8 cellular contexts compared by ENCODE assay signal in genomic region chrX:12956704-12957541, GRCh38. TPM values are rescaled to one million over a fixed set of nuclear protein-coding genes. Genes with fewer than 3 reads are reported as not detected.
DNase-seq lines count a peak whose midpoint lies in the region; ATAC-seq and TF ChIP-seq lines count a peak whose summit lies in the region.

No MANE protein-coding gene starts in this region.

- no peaks in the 10 kb centered on the region for H3K36me3 ChIP-seq in stomach

- TF ChIP-seq CTCF in stomach (IDR thresholded peaks at IDR 0.05), result no peak
- no peak for TF ChIP-seq CTCF in dorsolateral prefrontal cortex (IDR thresholded peaks at IDR 0.05 in 54 of 56, conservative IDR thresholded peaks at IDR 0.05 in 2 of 56; ENCODE audit: low read depth in 1 of 56, partially characterized antibody in 56 of 56)

- no peak for TF ChIP-seq EP300 in stomach (IDR thresholded peaks at IDR 0.05)

- ATAC-seq in GM18868 (IDR thresholded peaks at IDR 0.05; ENCODE audit: unreplicated experiment) (peak; percentile 74), HG02981 (IDR thresholded peaks at IDR 0.05; ENCODE audit: unreplicated experiment) (peak; percentile 55)
- ATAC-seq in activated naive CD4-positive, alpha-beta T cell treated with anti-CD3 and anti-CD28 coated beads, Interleukin-2, amount 50 U/mL, for 72 hours, result peak; percentile 66 to 75

- H3K36me3 Mint-ChIP-seq in activated naive CD4-positive, alpha-beta T cell treated with anti-CD3 and anti-CD28 coated beads, Interleukin-2, amount 50 U/mL, for 72 hours, result peaks cover 7 to 8% of the 10 kb centered on the region in 2 donors

- H3K4me3 ChIP-seq in stomach (no peak overlapping the region), dorsolateral prefrontal cortex (peak overlapping the region in 1 of 59 donors; percentile 13)

- peaks cover 4 to 5% of the 10 kb centered on the region in 2 donors for H3K9me3 Mint-ChIP-seq in activated naive CD4-positive, alpha-beta T cell treated with anti-CD3 and anti-CD28 coated beads, Interleukin-2, amount 50 U/mL, for 72 hours

- H3K27ac ChIP-seq in stomach (peak overlapping the region; percentile 71 to 89 (median 74)), dorsolateral prefrontal cortex (peak overlapping the region in 29 of 59 donors; percentile 10 to 71 (median 43))

- H3K9me3 ChIP-seq in stomach, result no peaks in the 10 kb centered on the region

- peak; percentile 69 for DNase-seq in 8988T
- DNase-seq in OCI-M1 (lab: John Stamatoyannopoulos, UW), result peak; percentile 92
- DNase-seq in activated naive CD4-positive, alpha-beta T cell treated with anti-CD3 and anti-CD28 coated beads, Interleukin-2, amount 50 U/mL, for 72 hours (ENCODE audit: low spot score in 2 of 2), result no peak
- DNase-seq in iris pigment epithelial cell (ENCODE audit: low read depth), result peak; percentile 69
- no peak for DNase-seq in stomach
- DNase-seq in dorsolateral prefrontal cortex, result no peak

- peak overlapping the region; percentile 98 for H3K27ac Mint-ChIP-seq in activated naive CD4-positive, alpha-beta T cell treated with anti-CD3 and anti-CD28 coated beads, Interleukin-2, amount 50 U/mL, for 72 hours

- H3K27me3 ChIP-seq in stomach, result no peaks in the 10 kb centered on the region
- H3K27me3 ChIP-seq in dorsolateral prefrontal cortex, result peaks cover 0 to 42% (median 4%) of the 10 kb centered on the region in 45 donors

- intact Hi-C loops in stomach (cut with DNase I; ENCODE audit: low total_unique reads), result loop anchor here (5.0 kb wide), 1 partner anchor 525 kb away; no protein-coding TSS in a partner anchor
- intact Hi-C loops in dorsolateral prefrontal cortex (cut with DNase I), result no loop called here

- 42 to 59% (median 52%) methylated on average over 9 of the region's 9 CpGs for WGBS in stomach, 5 donors

- peaks cover 0 to 23% (median 15%) of the 10 kb centered on the region in 4 donors for H3K4me1 ChIP-seq in stomach

- TF ChIP-seq POLR2A in stomach (IDR thresholded peaks at IDR 0.05), result no peak

RNA-seq across cellular contexts. Expression of gene TMSB4X, which starts 18.0 kb away (rescaled TPM):
- total RNA-seq in activated naive CD4-positive, alpha-beta T cell treated with anti-CD3 and anti-CD28 coated beads, Interleukin-2, amount 50 U/mL, for 72 hours, result over 10,000 TPM in 1 of 2 donors, 1,000 to 10,000 TPM in 1; 8,550 to 11,762 TPM
- 1,000 to 10,000 TPM; 1,734 to 4,964 (median 2,895) TPM for total RNA-seq in stomach
- over 10,000 TPM in 2 of 3 donors, 1,000 to 10,000 TPM in 1; 4,831 to 14,609 (median 13,196) TPM for polyA plus RNA-seq in stomach
- 1,000 to 10,000 TPM; 1,088 to 2,217 (median 1,674) TPM for total RNA-seq in dorsolateral prefrontal cortex

RNA-seq across cellular contexts. Expression of gene TLR8, which starts 50.5 kb away (rescaled TPM):
- not detected for total RNA-seq in activated naive CD4-positive, alpha-beta T cell treated with anti-CD3 and anti-CD28 coated beads, Interleukin-2, amount 50 U/mL, for 72 hours
- total RNA-seq in stomach (1 to 10 TPM in 3 of 5 donors, not detected in 2; 1.5 to 4.0 (median 1.7) TPM), dorsolateral prefrontal cortex (1 to 10 TPM in 16 of 120 experiments, under 1 TPM in 89, not detected in 15; 0.10 to 2.1 (median 0.44) TPM)
- polyA plus RNA-seq in stomach, result under 1 TPM in 2 of 3 donors, not detected in 1; 0.13 to 0.31 TPM

Comparison
In these comparisons a context has a peak if more than half of its experiments do, and no peak if none do; other contexts are left out.
1. DNase-seq: peak in 8988T (single experiment), OCI-M1 (single experiment) and iris pigment epithelial cell (single experiment); none in activated naive CD4-positive, alpha-beta T cell treated with anti-CD3 and anti-CD28 coated beads, Interleukin-2, amount 50 U/mL, for 72 hours (0 of 2), stomach (single experiment) and dorsolateral prefrontal cortex (0 of 10).
2. Peak in every context shown above with its lines, with median percentiles within 50 percentile points of each other: ATAC-seq.